ENCODE assay signal across 8 cellular contexts in the genomic region with DNA sequence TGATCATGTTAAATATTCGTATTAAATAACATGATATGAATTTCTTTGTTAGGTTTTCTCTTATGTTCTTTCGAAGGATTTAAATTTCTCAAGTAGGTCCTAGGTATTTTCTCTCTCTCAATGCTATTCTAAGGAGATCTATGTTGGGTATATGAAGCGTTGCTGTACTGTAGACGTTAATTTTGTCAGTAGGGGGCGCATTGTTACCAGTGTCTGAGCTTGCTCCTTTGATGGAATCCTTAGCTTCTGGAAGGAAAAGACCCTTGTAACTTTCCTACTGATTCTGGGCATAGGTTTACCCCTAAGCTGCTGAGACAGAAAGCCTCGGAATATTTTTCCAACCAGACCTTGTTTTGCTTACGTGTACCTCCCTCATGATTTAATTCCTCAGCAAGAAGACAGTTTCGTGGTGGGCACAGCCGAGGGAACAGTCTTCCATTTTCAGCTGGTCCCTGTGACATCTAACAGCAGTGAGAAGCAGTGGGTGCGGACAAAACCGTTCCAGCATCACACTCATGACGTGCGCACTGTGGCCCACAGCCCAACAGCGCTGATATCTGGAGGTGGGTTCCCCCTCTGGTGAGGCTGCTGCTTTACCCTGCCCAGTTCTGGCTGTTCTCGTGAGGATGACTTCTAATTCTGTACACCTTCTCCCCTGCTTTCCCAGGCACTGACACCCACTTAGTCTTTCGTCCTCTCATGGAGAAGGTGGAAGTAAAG. TPM values are rescaled to one million over a fixed set of nuclear protein-coding genes. Genes with fewer than 3 reads are reported as not detected.
A peak's percentile ranks its signal among the peaks of the same experiment; 100 is the strongest.
DNase-seq lines count a peak whose midpoint lies in the region; ATAC-seq, FAIRE-seq and TF ChIP-seq lines count a peak whose summit lies in the region.

No MANE protein-coding gene starts in this region.

- H3K27me3 ChIP-seq in NT2/D1 (ENCODE audit: insufficient read depth, insufficient read length) (no peaks in the 10 kb centered on the region), gastroesophageal sphincter (no peaks in the 10 kb centered on the region), pancreas (no peaks in the 10 kb centered on the region)

- H3K27ac ChIP-seq in gastroesophageal sphincter (no peak overlapping the region), pancreas (no peak overlapping the region)

- H3K4me3 ChIP-seq in NT2/D1 (ENCODE audit: insufficient read length, low read depth) (no peak overlapping the region), gastroesophageal sphincter (no peak overlapping the region), pancreas (no peak overlapping the region)

- no peaks in the 10 kb centered on the region for H3K9me3 Mint-ChIP-seq in activated naive CD8-positive, alpha-beta T cell treated with anti-CD3 and anti-CD28 coated beads, Interleukin-2, amount 10 ng/mL, durations not matched to agents 7 days and 5 days

- TF ChIP-seq EP300 in gastroesophageal sphincter (IDR thresholded peaks at IDR 0.05) = no peak

- peaks cover 14% of the 10 kb centered on the region for H3K36me3 Mint-ChIP-seq in activated naive CD8-positive, alpha-beta T cell treated with anti-CD3 and anti-CD28 coated beads, Interleukin-2, amount 10 ng/mL, durations not matched to agents 7 days and 5 days

- intact Hi-C loops in pancreas (cut with DNase I) = loop anchor here in 2 of 3 donors (5.0 kb wide), 1 partner anchor 137 kb away; no protein-coding TSS in a partner anchor

- peak overlapping the region; percentile 34 for H3K9ac ChIP-seq in NT2/D1 (ENCODE audit: insufficient read length, low read depth)

- no peak for TF ChIP-seq POLR2A in gastroesophageal sphincter (IDR thresholded peaks at IDR 0.05)

- H3K27me3 Mint-ChIP-seq in activated naive CD8-positive, alpha-beta T cell treated with anti-CD3 and anti-CD28 coated beads, Interleukin-2, amount 10 ng/mL, durations not matched to agents 7 days and 5 days = no peaks in the 10 kb centered on the region

- H3K27ac Mint-ChIP-seq in activated naive CD8-positive, alpha-beta T cell treated with anti-CD3 and anti-CD28 coated beads, Interleukin-2, amount 10 ng/mL, durations not matched to agents 7 days and 5 days = no peak overlapping the region

- POLR2A ChIA-PET in activated naive CD8-positive, alpha-beta T cell treated with anti-CD3 and anti-CD28 coated beads, Interleukin-2, amount 10 ng/mL, durations not matched to agents 7 days and 5 days (lab: Charles Lee) = interaction anchor here (1.2 kb wide), 1 partner anchor 136 kb away, joined by 5 read pairs; no protein-coding TSS in a partner anchor

- ATAC-seq in activated naive CD8-positive, alpha-beta T cell treated with anti-CD3 and anti-CD28 coated beads, Interleukin-2, amount 10 ng/mL, durations not matched to agents 7 days and 5 days (ENCODE audit: low read depth) = peak; percentile 76
- ATAC-seq in gastroesophageal sphincter (peak; percentile 72), pancreas (peak; percentile 49 to 82 (median 74)), GM21381 (IDR thresholded peaks at IDR 0.05; ENCODE audit: unreplicated experiment) (no peak), HG03432 (IDR thresholded peaks at IDR 0.05; ENCODE audit: unreplicated experiment) (no peak)

- 34 to 53% methylated on average over 3 to 16 of the region's 16 CpGs for WGBS in gastroesophageal sphincter (ENCODE audit: low coverage in 1 of 2), 2 donors
- WGBS in pancreas, 2 donors = 55 to 56% methylated on average over 16 of the region's 16 CpGs

- peaks cover 76% of the 10 kb centered on the region for H3K36me3 ChIP-seq in NT2/D1 (ENCODE audit: insufficient read depth, insufficient read length, low read length)
- peaks cover 0 to 86% of the 10 kb centered on the region in 2 donors for H3K36me3 ChIP-seq in gastroesophageal sphincter
- peaks cover 0 to 39% (median 12%) of the 10 kb centered on the region in 3 donors for H3K36me3 ChIP-seq in pancreas

- H3K4me1 Mint-ChIP-seq in activated naive CD8-positive, alpha-beta T cell treated with anti-CD3 and anti-CD28 coated beads, Interleukin-2, amount 10 ng/mL, durations not matched to agents 7 days and 5 days = no peaks in the 10 kb centered on the region

- no peak for DNase-seq in D721Med (ENCODE audit: insufficient read length, low spot score)
- peak; percentile 25 for DNase-seq in HK-2 (ENCODE audit: unreplicated experiment)
- no peak for DNase-seq in NT2/D1 (ENCODE audit: low read depth, low spot score)
- no peak for DNase-seq in activated naive CD8-positive, alpha-beta T cell treated with anti-CD3 and anti-CD28 coated beads, Interleukin-2, amount 10 ng/mL, durations not matched to agents 7 days and 5 days
- peak in 3 of 6 donors; percentile 21 to 55 (median 50) for DNase-seq in pancreas

- H3K9me3 ChIP-seq in NT2/D1 (ENCODE audit: insufficient read depth, low read length) (no peaks in the 10 kb centered on the region), gastroesophageal sphincter (no peaks in the 10 kb centered on the region), pancreas (no peaks in the 10 kb centered on the region)

- no peaks in the 10 kb centered on the region for H3K4me1 ChIP-seq in NT2/D1 (ENCODE audit: insufficient read depth, insufficient read length)
- no peaks in the 10 kb centered on the region for H3K4me1 ChIP-seq in gastroesophageal sphincter
- H3K4me1 ChIP-seq in pancreas = peaks cover 0 to 7% (median 3%) of the 10 kb centered on the region in 3 donors

- no peak overlapping the region for H3K4me3 Mint-ChIP-seq in activated naive CD8-positive, alpha-beta T cell treated with anti-CD3 and anti-CD28 coated beads, Interleukin-2, amount 10 ng/mL, durations not matched to agents 7 days and 5 days

- TF ChIP-seq CTCF in D721Med (IDR thresholded peaks at IDR 0.05; ENCODE audit: insufficient read depth, missing control alignments) = peak; percentile 89
- TF ChIP-seq CTCF in gastroesophageal sphincter (IDR thresholded peaks at IDR 0.05) = peak; percentile 81 to 87 (median 84)
- TF ChIP-seq CTCF in pancreas (IDR thresholded peaks at IDR 0.05) = peak; percentile 47 to 62 (median 54)

- FAIRE-seq in D721Med (lab: Jason Lieb, UNC) = no peak
- FAIRE-seq in pancreas (lab: Jason Lieb, UNC) = peak; percentile 67

RNA-seq across cellular contexts. Expression of a gene that starts 17.9 kb away (rescaled TPM):
- total RNA-seq in activated naive CD8-positive, alpha-beta T cell treated with anti-CD3 and anti-CD28 coated beads, Interleukin-2, amount 10 ng/mL, durations not matched to agents 7 days and 5 days = 10 to 100 TPM; 40.5 to 41.4 TPM
- total RNA-seq in gastroesophageal sphincter = 10 to 100 TPM; 16.4 to 36.2 (median 25.8) TPM
- total RNA-seq in pancreas = 10 to 100 TPM; 21.2 to 29.0 (median 23.1) TPM
- polyA plus RNA-seq in pancreas = 10 to 100 TPM; 11.6 to 19.1 TPM

RNA-seq across cellular contexts. Expression of a gene that starts 17.9 kb away (rescaled TPM):
- total RNA-seq in activated naive CD8-positive, alpha-beta T cell treated with anti-CD3 and anti-CD28 coated beads, Interleukin-2, amount 10 ng/mL, durations not matched to agents 7 days and 5 days = 100 to 1,000 TPM; 126 to 132 TPM
- total RNA-seq in gastroesophageal sphincter = 100 to 1,000 TPM in 1 of 4 donors, 10 to 100 TPM in 3; 44.0 to 102 (median 61.9) TPM
- total RNA-seq in pancreas = 10 to 100 TPM; 32.9 to 74.5 (median 43.7) TPM
- 10 to 100 TPM; 21.7 to 40.3 TPM for polyA plus RNA-seq in pancreas

RNA-seq across cellular contexts. Expression of a gene that starts 36.7 kb away (rescaled TPM):
- 10 to 100 TPM; 19.1 to 24.1 TPM for total RNA-seq in activated naive CD8-positive, alpha-beta T cell treated with anti-CD3 and anti-CD28 coated beads, Interleukin-2, amount 10 ng/mL, durations not matched to agents 7 days and 5 days
- 100 to 1,000 TPM in 1 of 4 donors, 10 to 100 TPM in 3; 39.1 to 137 (median 43.0) TPM for total RNA-seq in gastroesophageal sphincter
- 10 to 100 TPM in 4 of 6 donors, 1 to 10 TPM in 2; 7.4 to 18.2 (median 12.7) TPM for total RNA-seq in pancreas
- polyA plus RNA-seq in pancreas = 1 to 10 TPM; 2.7 to 3.1 TPM

RNA-seq across cellular contexts. Expression of a gene that starts 44.9 kb away (rescaled TPM):
- 1 to 10 TPM; 1.2 to 1.6 TPM for total RNA-seq in activated naive CD8-positive, alpha-beta T cell treated with anti-CD3 and anti-CD28 coated beads, Interleukin-2, amount 10 ng/mL, durations not matched to agents 7 days and 5 days
- total RNA-seq in gastroesophageal sphincter (1 to 10 TPM in 2 of 4 donors, under 1 TPM in 2; 0.78 to 3.3 (median 1.2) TPM), pancreas (1 to 10 TPM in 3 of 6 donors, under 1 TPM in 3; 0.69 to 3.9 (median 1.0) TPM)
- 1 to 10 TPM in 1 of 2 donors, under 1 TPM in 1; 0.87 to 1.3 TPM for polyA plus RNA-seq in pancreas

Comparison
In these comparisons a context has a peak if more than half of its experiments do, and no peak if none do; other contexts are left out.
1. ATAC-seq: peak in activated naive CD8-positive, alpha-beta T cell treated with anti-CD3 and anti-CD28 coated beads, Interleukin-2, amount 10 ng/mL, durations not matched to agents 7 days and 5 days (single experiment), gastroesophageal sphincter (single experiment) and pancreas (4 of 4); none in GM21381 (single experiment) and HG03432 (single experiment).
2. Peak in every context shown above with its lines, with median percentiles within 50 percentile points of each other: CTCF ChIP-seq.